In the genomic region with DNA sequence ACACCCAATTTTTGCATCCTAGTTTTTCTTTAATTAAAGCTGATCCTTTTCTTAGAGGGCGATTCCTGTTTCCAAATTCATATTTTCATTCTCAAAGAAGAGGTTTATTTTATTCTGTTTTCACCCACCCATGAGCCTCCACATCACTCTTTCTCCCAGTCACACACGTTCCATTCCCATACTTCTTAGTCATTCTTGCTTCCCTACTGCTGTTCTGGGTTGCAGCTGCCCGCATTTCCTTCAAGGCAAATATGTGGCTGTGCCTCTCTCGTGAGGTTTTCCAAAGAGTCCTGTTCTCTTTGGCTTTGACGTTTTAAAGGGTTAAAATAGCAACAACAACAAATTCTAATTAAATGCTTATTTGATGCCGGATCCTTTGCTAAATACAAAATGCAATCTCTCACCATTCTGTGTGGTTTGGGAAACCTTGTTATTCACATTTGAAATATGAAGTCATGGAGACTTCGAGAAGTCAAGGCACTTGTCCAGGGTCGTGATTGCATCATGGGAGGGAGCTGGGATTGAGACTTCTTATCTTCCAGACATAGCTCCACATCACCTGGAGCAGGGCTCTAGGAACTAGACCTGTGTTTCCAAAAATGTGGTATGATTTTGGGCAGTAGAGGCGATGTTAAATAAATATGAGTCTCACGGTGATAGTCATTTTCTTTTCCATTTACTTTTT, we compare ENCODE assay signal across 1 cellular context.
TF ChIP-seq lines count a peak whose summit lies in the region.

No MANE protein-coding gene starts in this region.

TF ChIP-seq in SK-N-SH, 30 proteins besides CTCF, POLR2A, EP300 and RAD21:
- TF ChIP-seq SIN3A (IDR thresholded peaks at IDR 0.05; ENCODE audit: borderline replicate concordance, low read depth, low read length) (no peak), TAF1 (IDR thresholded peaks at IDR 0.05; ENCODE audit: borderline replicate concordance, low read depth, low read length) (no peak), GATA2 (CRISPR knock-in tag; IDR thresholded peaks at IDR 0.05) (no peak), SMC3 (IDR thresholded peaks at IDR 0.05; ENCODE audit: low read depth, low read length) (no peak), CHD2 (IDR thresholded peaks at IDR 0.05; ENCODE audit: low read length, partially characterized antibody) (no peak), FOXJ3 (CRISPR knock-in tag; IDR thresholded peaks at IDR 0.05) (no peak), YY1 (IDR thresholded peaks at IDR 0.05; ENCODE audit: low read depth) (no peak), RCOR1 (IDR thresholded peaks at IDR 0.05; ENCODE audit: low read length) (no peak), FOSL2 (IDR thresholded peaks at IDR 0.05; ENCODE audit: borderline replicate concordance, low read depth) (no peak)
- TF ChIP-seq, protein P1, sequence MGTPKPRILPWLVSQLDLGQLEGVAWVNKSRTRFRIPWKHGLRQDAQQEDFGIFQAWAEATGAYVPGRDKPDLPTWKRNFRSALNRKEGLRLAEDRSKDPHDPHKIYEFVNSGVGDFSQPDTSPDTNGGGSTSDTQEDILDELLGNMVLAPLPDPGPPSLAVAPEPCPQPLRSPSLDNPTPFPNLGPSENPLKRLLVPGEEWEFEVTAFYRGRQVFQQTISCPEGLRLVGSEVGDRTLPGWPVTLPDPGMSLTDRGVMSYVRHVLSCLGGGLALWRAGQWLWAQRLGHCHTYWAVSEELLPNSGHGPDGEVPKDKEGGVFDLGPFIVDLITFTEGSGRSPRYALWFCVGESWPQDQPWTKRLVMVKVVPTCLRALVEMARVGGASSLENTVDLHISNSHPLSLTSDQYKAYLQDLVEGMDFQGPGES (IDR thresholded peaks at IDR 0.05; ENCODE audit: low read depth, low read length), result no peak
